In the genomic region with DNA sequence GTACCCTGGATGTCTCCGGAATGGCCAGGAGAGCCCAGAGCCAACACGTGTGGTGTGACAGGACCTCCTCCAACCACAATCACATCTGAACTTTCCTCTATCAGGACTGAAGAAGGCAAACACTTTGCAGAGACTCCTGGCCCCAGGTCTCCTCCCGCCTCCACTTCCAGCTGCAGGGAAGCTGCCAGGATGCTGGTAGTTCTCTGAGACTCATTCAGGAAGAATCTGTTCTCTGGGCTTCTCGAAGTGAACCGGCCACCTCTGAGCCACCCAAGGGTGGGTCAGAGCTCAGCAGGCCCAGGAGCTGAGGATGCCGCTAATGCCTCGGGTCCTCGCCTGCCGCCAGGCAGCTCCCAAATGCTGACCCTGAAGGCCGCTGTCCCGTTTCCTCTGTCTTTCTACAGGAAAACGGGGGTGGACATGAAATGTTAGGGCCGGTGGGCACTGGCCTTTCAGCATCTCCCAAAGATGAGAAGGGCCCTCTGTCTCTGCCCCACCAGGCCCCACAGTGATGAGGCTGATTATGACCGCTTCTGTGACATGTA, we compare ENCODE assay signal across 26 cellular contexts.
"Had no signal": no experiment of that assay in that cellular context is flagged by ENCODE, and none has a peak within 500 bp of the region (broad histone marks: within the 10 kb centered on the region; RNA-seq: fewer than 3 reads in every experiment).

No MANE protein-coding gene starts in this region.

- DNase-seq: Kasumi-1, MM.1S, MV-4-11, NCI-H1048, NCI-H1105, NCI-H1417, NCI-H1436 treated with DMSO at 0.1 percent for 48 hours, NCI-H1694, NCI-H187 treated with DMSO at 0.1 percent for 48 hours, NCI-H2081, NCI-H2107, NCI-H2227 treated with DMSO at 0.1 percent for 48 hours, NCI-H524, NCI-H69, NCI-H774, PC-3, SHP77 treated with DMSO at 0.1 percent for 48 hours, SJCRH30 had no signal

- H3K4me3 ChIP-seq: K562, SJCRH30 had no signal

- H3K4me1 ChIP-seq: SJCRH30 had no signal

- ATAC-seq: K562, Panc1, PC-3, Right ventricle myocardium inferior, SK-N-SH treated with all-trans-retinoic acid at 6 μM for 48 hours had no signal

- H3K9me3 ChIP-seq: SJCRH30 had no signal

- H3K4me2 ChIP-seq: KMS-11 had no signal

- H3K27ac ChIP-seq: HL-60, KMS-11, RWPE1, SJCRH30 had no signal

- FAIRE-seq: HTR-8/SVneo, K562 had no signal

- H3K9ac ChIP-seq: KMS-11 had no signal

- H3K36me3 ChIP-seq: SJCRH30 had no signal
